1 cellular context compared by ENCODE assay signal in genomic region chr13:21849323-21849722, GRCh38.
A peak's percentile ranks its signal among the peaks of the same experiment; 100 is the strongest.
TF ChIP-seq lines count a peak whose summit lies in the region.

No MANE protein-coding gene starts in this region.

TF ChIP-seq in H1, 55 proteins besides CTCF, POLR2A, EP300 and RAD21 (continued from another document):
- TF ChIP-seq E2F6 (IDR thresholded peaks at IDR 0.05) (peak; percentile 76), TBP (IDR thresholded peaks at IDR 0.05; ENCODE audit: low read depth, low read length) (no peak)
